15 cellular contexts compared by ENCODE assay signal in genomic region chr1:227897704-227898438, GRCh38. TPM values are rescaled to one million over a fixed set of nuclear protein-coding genes. Genes with fewer than 3 reads are reported as not detected.
DNase-seq lines count a peak whose midpoint lies in the region; ATAC-seq and TF ChIP-seq lines count a peak whose summit lies in the region.
"Had no signal": no experiment of that assay in that cellular context is flagged by ENCODE, and none has a peak within 500 bp of the region (broad histone marks: within the 10 kb centered on the region; RNA-seq: fewer than 3 reads in every experiment).

No MANE protein-coding gene starts in this region.

- no peaks in the 10 kb centered on the region for H3K79me2 ChIP-seq in GM23248 (ENCODE audit: insufficient read depth)

- H3K27me3 ChIP-seq in BE2C (no peaks in the 10 kb centered on the region), GM23248 (replicated peaks; ENCODE audit: insufficient read depth) (no peaks in the 10 kb centered on the region)

- 64 to 75% methylated on average over 4 to 6 of the region's 6 CpGs for WGBS in GM23248 (ENCODE audit: low coverage in 1 of 2, low lambda C conversion rate in 2 of 2, missing lambda C conversion rate in 2 of 2), 2 experiments

- DNase-seq in BE2C: peak; percentile 4
- DNase-seq in ecto neural progenitor cell (ENCODE audit: low spot score): peak; percentile 31
- DNase-seq in posterior vena cava (ENCODE audit: low spot score): peak; percentile 51
- no peak for DNase-seq in pons (ENCODE audit: low spot score)
- no peak for DNase-seq in cerebellum (ENCODE audit: low spot score)
- DNase-seq in GM23248: no peak
- DNase-seq: amniotic stem cell, erythroblast, HFFc6, midbrain, NCI-H774, nucleus accumbens had no signal

- POLR2A ChIA-PET in HEK293 (lab: Yijun Ruan, JAX): no interaction called here

- no peaks in the 10 kb centered on the region for H3F3A ChIP-seq in GM23248 (ENCODE audit: insufficient read depth)

- H3K4me2 ChIP-seq in GM23248 (ENCODE audit: unreplicated experiment): no peak overlapping the region

- CTCF ChIA-PET in HEK293 (lab: Yijun Ruan, JAX): no interaction called here

- H4K20me1 ChIP-seq in GM23248 (ENCODE audit: insufficient read depth): no peaks in the 10 kb centered on the region

- H3K9me2 ChIP-seq in GM23248 (ENCODE audit: insufficient read depth): no peaks in the 10 kb centered on the region

- intact Hi-C loops in posterior vena cava (cut with DNase I): no loop called here

- no peak for ATAC-seq in GM19455 (IDR thresholded peaks at IDR 0.05; ENCODE audit: unreplicated experiment)

- no peak for TF ChIP-seq CTCF in BE2C (IDR thresholded peaks at IDR 0.05; ENCODE audit: low read depth, low read length)
- no peak for TF ChIP-seq CTCF in HEK293 (tag by site-specific recombination; IDR thresholded peaks at IDR 0.05)

- no peak overlapping the region for H3K9ac ChIP-seq in GM23248

- H3K27ac ChIP-seq in HEK293 (ENCODE audit: extremely low read depth, low read depth, low read length) (no peak overlapping the region), GM23248 (no peak overlapping the region)

- no peaks in the 10 kb centered on the region for H3K36me3 ChIP-seq in BE2C
- no peaks in the 10 kb centered on the region for H3K36me3 ChIP-seq in HEK293 (ENCODE audit: control insufficient read depth in 2 of 2, insufficient read depth in 1 of 2, low read length in 2 of 2)
- H3K36me3 ChIP-seq in GM23248 (ENCODE audit: low read depth): no peaks in the 10 kb centered on the region

- H2AFZ ChIP-seq in GM23248: no peak overlapping the region

- H3K4me1 ChIP-seq in BE2C: no peaks in the 10 kb centered on the region
- no peaks in the 10 kb centered on the region for H3K4me1 ChIP-seq in HEK293 (ENCODE audit: control insufficient read depth, insufficient read depth, low read length)
- no peaks in the 10 kb centered on the region for H3K4me1 ChIP-seq in GM23248 (ENCODE audit: insufficient read depth)

- in situ Hi-C loops in GM23248 (cut with MboI): no loop called here

- H3K9me3 ChIP-seq in BE2C (no peaks in the 10 kb centered on the region), HEK293 (ENCODE audit: control insufficient read depth, insufficient read depth, low read depth, low read length) (no peaks in the 10 kb centered on the region), GM23248 (ENCODE audit: low read depth) (no peaks in the 10 kb centered on the region)

- H3K4me3 ChIP-seq in BE2C (ENCODE audit: low read depth, low read length) (no peak overlapping the region), HEK293 (ENCODE audit: low read depth, low read length) (no peak overlapping the region), GM23248 (no peak overlapping the region)

TF ChIP-seq in HEK293, 187 proteins besides CTCF, POLR2A, EP300 and RAD21:
- no peak for TF ChIP-seq ZNF324 (tag by site-specific recombination; IDR thresholded peaks at IDR 0.05)
- TF ChIP-seq ZNF350 (tag by site-specific recombination; IDR thresholded peaks at IDR 0.05): no peak
- peak; percentile 68; the same call in 1 of the 2 replicates for TF ChIP-seq ZNF366 (tag by site-specific recombination; conservative IDR thresholded peaks at IDR 0.05)
- no peak for TF ChIP-seq ZNF514 (tag by site-specific recombination; IDR thresholded peaks at IDR 0.05)
- peak; percentile 97 for TF ChIP-seq ZNF24 (tag by site-specific recombination; IDR thresholded peaks at IDR 0.05)
- no peak for TF ChIP-seq ZNF837 (tag by site-specific recombination; IDR thresholded peaks at IDR 0.05)
- TF ChIP-seq ZBTB44 (tag by site-specific recombination; IDR thresholded peaks at IDR 0.05): no peak
- no peak for TF ChIP-seq ZBTB48 (tag by site-specific recombination; IDR thresholded peaks at IDR 0.05)
- no peak for TF ChIP-seq ZNF561 (tag by site-specific recombination; IDR thresholded peaks at IDR 0.05; ENCODE audit: borderline replicate concordance)
- no peak for TF ChIP-seq ZNF843 (tag by site-specific recombination; IDR thresholded peaks at IDR 0.05)
- TF ChIP-seq KLF9 (tag by site-specific recombination; IDR thresholded peaks at IDR 0.05; ENCODE audit: low read depth): no peak
- no peak for TF ChIP-seq PRDM4 (tag by site-specific recombination; IDR thresholded peaks at IDR 0.05)
- TF ChIP-seq ELK4 (IDR thresholded peaks at IDR 0.05; ENCODE audit: borderline replicate concordance, low read depth, low read length): no peak
- TF ChIP-seq TRIM28 (IDR thresholded peaks at IDR 0.05; ENCODE audit: borderline replicate concordance, low read length): no peak
- no peak for TF ChIP-seq ZNF174 (tag by site-specific recombination; IDR thresholded peaks at IDR 0.05)
- no peak for TF ChIP-seq ZNF274 (IDR thresholded peaks at IDR 0.05; ENCODE audit: low read length)
- no peak for TF ChIP-seq ZNF274 (tag by site-specific recombination; IDR thresholded peaks at IDR 0.05; ENCODE audit: borderline replicate concordance)

RNA-seq across cellular contexts. Expression of gene WNT9A, which starts 49.9 kb away (rescaled TPM):
- polyA plus RNA-seq in BE2C (2012; ENCODE audit: insufficient read depth, insufficient read length, low read depth): not detected
- 1 to 10 TPM; 2.7 to 3.3 TPM for total RNA-seq in posterior vena cava
- 1.9 TPM for total RNA-seq in cerebellum
- 2.1 TPM in 2 replicates for total RNA-seq in GM23248 (2014; rRNA removed; shearing (Covaris generic))
- polyA plus RNA-seq in GM23248 (2016; fragmentation: Nextera tagmentation; extraction: Ambion mirVana): 0.09 and 0.29 TPM in 2 replicates
- total RNA-seq: B cell had no signal

Comparison
In these comparisons a context has a peak if more than half of its experiments do, and no peak if none do; other contexts are left out.
1. DNase-seq: peak in BE2C (single experiment), ecto neural progenitor cell (single experiment) and posterior vena cava (single experiment); none in pons (single experiment), cerebellum (single experiment) and GM23248 (single experiment).